ENCODE assay signal across 10 cellular contexts in genomic region chr20:10179574-10180298, GRCh38. TPM values are rescaled to one million over a fixed set of nuclear protein-coding genes. Genes with fewer than 3 reads are reported as not detected.
DNase-seq lines count a peak whose midpoint lies in the region; ATAC-seq and TF ChIP-seq lines count a peak whose summit lies in the region.
"Had no signal": no experiment of that assay in that cellular context is flagged by ENCODE, and none has a peak within 500 bp of the region (broad histone marks: within the 10 kb centered on the region; RNA-seq: fewer than 3 reads in every experiment).

No MANE protein-coding gene starts in this region.

- no peak overlapping the region for H3K4me2 ChIP-seq in GM23248 (ENCODE audit: unreplicated experiment)

- H3K27ac ChIP-seq in GM23248 = no peak overlapping the region
- no peak overlapping the region for H3K27ac ChIP-seq in tibial artery

- no peaks in the 10 kb centered on the region for H3K9me3 ChIP-seq in GM23248 (ENCODE audit: low read depth)
- peaks cover 0 to 4% (median 2%) of the 10 kb centered on the region in 3 donors for H3K9me3 ChIP-seq in tibial artery

- DNase-seq in AG10803 (ENCODE audit: low read depth) = no peak
- DNase-seq in GM23248 = peak; percentile 6
- DNase-seq in iPS-NIHi11 (ENCODE audit: low spot score) = peak; percentile 36
- no peak for DNase-seq in pons (ENCODE audit: low spot score)
- no peak for DNase-seq in tibial artery
- no peak for DNase-seq in NCI-H510A (lab: John Stamatoyannopoulos, UW)
- no peak for DNase-seq in mesothelial cell of epicardium (ENCODE audit: low spot score in 2 of 2, unreplicated experiment in 2 of 2)
- DNase-seq: activated naive CD4-positive, alpha-beta T cell treated with anti-CD3 and anti-CD28 coated beads for 36 hours had no signal

- H3K27me3 ChIP-seq in GM23248 (replicated peaks; ENCODE audit: insufficient read depth) (peaks cover 7% of the 10 kb centered on the region; the same call in 1 of the 2 replicates), tibial artery (no peaks in the 10 kb centered on the region)

- H3K9me2 ChIP-seq in GM23248 (ENCODE audit: insufficient read depth) = no peaks in the 10 kb centered on the region

- no peaks in the 10 kb centered on the region for H3K36me3 Mint-ChIP-seq in mesothelial cell of epicardium

- H3K9me3 Mint-ChIP-seq in mesothelial cell of epicardium = no peaks in the 10 kb centered on the region
- H3K9me3 Mint-ChIP-seq: activated naive CD4-positive, alpha-beta T cell treated with anti-CD3 and anti-CD28 coated beads for 36 hours; T-helper 1 cell treated with Interleukin-12 subunit alpha and Interleukin-12 subunit beta and Interleukin-4 antibody, amounts not matched to agents 30 μg/mL and 1 μg/mL, for 36 hours had no signal

- no peaks in the 10 kb centered on the region for H4K20me1 ChIP-seq in GM23248 (ENCODE audit: insufficient read depth)

- TF ChIP-seq CTCF in AG10803 (conservative IDR thresholded peaks at IDR 0.05; ENCODE audit: low read length) (peak; percentile 44), tibial artery (IDR thresholded peaks at IDR 0.05) (no peak), mesothelial cell of epicardium (IDR thresholded peaks at IDR 0.05; ENCODE audit: unreplicated experiment) (no peak)

- H3K27me3 Mint-ChIP-seq in mesothelial cell of epicardium (ENCODE audit: low read depth) = peaks cover 22% of the 10 kb centered on the region

- H3K4me3 ChIP-seq in AG10803 (ENCODE audit: low read length) = no peak overlapping the region
- H3K4me3 ChIP-seq in GM23248 = no peak overlapping the region
- H3K4me3 ChIP-seq in tibial artery = no peak overlapping the region

- intact Hi-C loops in tibial artery (cut with DNase I; ENCODE audit: low total_unique reads) = no loop called here

- H3K4me1 Mint-ChIP-seq in mesothelial cell of epicardium = no peaks in the 10 kb centered on the region

- no peak overlapping the region for H3K27ac Mint-ChIP-seq in mesothelial cell of epicardium
- H3K27ac Mint-ChIP-seq: activated naive CD4-positive, alpha-beta T cell treated with anti-CD3 and anti-CD28 coated beads for 36 hours; T-helper 1 cell treated with Interleukin-12 subunit alpha and Interleukin-12 subunit beta and Interleukin-4 antibody, amounts not matched to agents 30 μg/mL and 1 μg/mL, for 36 hours had no signal

- H3F3A ChIP-seq in GM23248 (ENCODE audit: insufficient read depth) = no peaks in the 10 kb centered on the region

- H3K9ac ChIP-seq in GM23248 = no peak overlapping the region

- H2AFZ ChIP-seq in GM23248 = no peak overlapping the region

- H3K79me2 ChIP-seq in GM23248 (ENCODE audit: insufficient read depth) = no peaks in the 10 kb centered on the region

- in situ Hi-C loops in GM23248 (cut with MboI) = no loop called here

- H3K4me1 ChIP-seq in GM23248 (ENCODE audit: insufficient read depth) (no peaks in the 10 kb centered on the region), tibial artery (no peaks in the 10 kb centered on the region)

- no peak overlapping the region for H3K4me3 Mint-ChIP-seq in mesothelial cell of epicardium
- H3K4me3 Mint-ChIP-seq: activated naive CD4-positive, alpha-beta T cell treated with anti-CD3 and anti-CD28 coated beads for 36 hours; T-helper 1 cell treated with Interleukin-12 subunit alpha and Interleukin-12 subunit beta and Interleukin-4 antibody, amounts not matched to agents 30 μg/mL and 1 μg/mL, for 36 hours had no signal

- H3K36me3 ChIP-seq in GM23248 (ENCODE audit: low read depth) (no peaks in the 10 kb centered on the region), tibial artery (no peaks in the 10 kb centered on the region)

- 79 to 89% methylated on average over 4 of the region's 4 CpGs for WGBS in GM23248 (ENCODE audit: low coverage in 1 of 2, low lambda C conversion rate in 2 of 2, missing lambda C conversion rate in 2 of 2), 2 experiments

- peak; percentile 77 for ATAC-seq in SK-N-SH treated with all-trans-retinoic acid at 6 μM for 48 hours

TF ChIP-seq in SK-N-SH treated with all-trans-retinoic acid at 6 μM for 48 hours, 23 proteins besides CTCF, POLR2A, EP300 and RAD21 (continues in another document):
- TF ChIP-seq GLIS3 (CRISPR knock-in tag; IDR thresholded peaks at IDR 0.05) = no peak
- TF ChIP-seq ZNF70 (CRISPR knock-in tag; IDR thresholded peaks at IDR 0.05) = no peak
- no peak for TF ChIP-seq RARB (CRISPR knock-in tag; IDR thresholded peaks at IDR 0.05)
- TF ChIP-seq CSDC2 (CRISPR knock-in tag; IDR thresholded peaks at IDR 0.05) = no peak
- TF ChIP-seq TSHZ2 (CRISPR knock-in tag; IDR thresholded peaks at IDR 0.05) = no peak
- TF ChIP-seq PPARA (CRISPR knock-in tag; IDR thresholded peaks at IDR 0.05; ENCODE audit: borderline replicate concordance) = no peak
- no peak for TF ChIP-seq ISL1 (CRISPR knock-in tag; IDR thresholded peaks at IDR 0.05)
- no peak for TF ChIP-seq ZNF8 (CRISPR knock-in tag; IDR thresholded peaks at IDR 0.05)
- no peak for TF ChIP-seq BACH2 (CRISPR knock-in tag; IDR thresholded peaks at IDR 0.05; ENCODE audit: borderline replicate concordance)
- TF ChIP-seq, protein P1, sequence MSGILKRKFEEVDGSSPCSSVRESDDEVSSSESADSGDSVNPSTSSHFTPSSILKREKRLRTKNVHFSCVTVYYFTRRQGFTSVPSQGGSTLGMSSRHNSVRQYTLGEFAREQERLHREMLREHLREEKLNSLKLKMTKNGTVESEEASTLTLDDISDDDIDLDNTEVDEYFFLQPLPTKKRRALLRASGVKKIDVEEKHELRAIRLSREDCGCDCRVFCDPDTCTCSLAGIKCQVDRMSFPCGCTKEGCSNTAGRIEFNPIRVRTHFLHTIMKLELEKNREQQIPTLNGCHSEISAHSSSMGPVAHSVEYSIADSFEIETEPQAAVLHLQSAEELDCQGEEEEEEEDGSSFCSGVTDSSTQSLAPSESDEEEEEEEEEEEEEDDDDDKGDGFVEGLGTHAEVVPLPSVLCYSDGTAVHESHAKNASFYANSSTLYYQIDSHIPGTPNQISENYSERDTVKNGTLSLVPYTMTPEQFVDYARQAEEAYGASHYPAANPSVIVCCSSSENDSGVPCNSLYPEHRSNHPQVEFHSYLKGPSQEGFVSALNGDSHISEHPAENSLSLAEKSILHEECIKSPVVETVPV (CRISPR knock-in tag; IDR thresholded peaks at IDR 0.05) = no peak
- TF ChIP-seq ARNTL (CRISPR knock-in tag; IDR thresholded peaks at IDR 0.05; ENCODE audit: borderline replicate concordance, low read depth) = no peak
- no peak for TF ChIP-seq TCF4 (CRISPR knock-in tag; IDR thresholded peaks at IDR 0.05; ENCODE audit: borderline replicate concordance)
- TF ChIP-seq SNAI2 (CRISPR knock-in tag; IDR thresholded peaks at IDR 0.05) = no peak
- no peak for TF ChIP-seq TOX (CRISPR knock-in tag; IDR thresholded peaks at IDR 0.05; ENCODE audit: borderline replicate concordance)
- TF ChIP-seq, protein P2, sequence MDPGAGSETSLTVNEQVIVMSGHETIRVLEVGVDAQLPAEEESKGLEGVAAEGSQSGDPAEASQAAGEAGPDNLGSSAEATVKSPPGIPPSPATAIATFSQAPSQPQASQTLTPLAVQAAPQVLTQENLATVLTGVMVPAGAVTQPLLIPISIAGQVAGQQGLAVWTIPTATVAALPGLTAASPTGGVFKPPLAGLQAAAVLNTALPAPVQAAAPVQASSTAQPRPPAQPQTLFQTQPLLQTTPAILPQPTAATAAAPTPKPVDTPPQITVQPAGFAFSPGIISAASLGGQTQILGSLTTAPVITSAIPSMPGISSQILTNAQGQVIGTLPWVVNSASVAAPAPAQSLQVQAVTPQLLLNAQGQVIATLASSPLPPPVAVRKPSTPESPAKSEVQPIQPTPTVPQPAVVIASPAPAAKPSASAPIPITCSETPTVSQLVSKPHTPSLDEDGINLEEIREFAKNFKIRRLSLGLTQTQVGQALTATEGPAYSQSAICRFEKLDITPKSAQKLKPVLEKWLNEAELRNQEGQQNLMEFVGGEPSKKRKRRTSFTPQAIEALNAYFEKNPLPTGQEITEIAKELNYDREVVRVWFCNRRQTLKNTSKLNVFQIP (CRISPR knock-in tag; IDR thresholded peaks at IDR 0.05; ENCODE audit: borderline replicate concordance, low read depth) = no peak
- TF ChIP-seq, protein P3, sequence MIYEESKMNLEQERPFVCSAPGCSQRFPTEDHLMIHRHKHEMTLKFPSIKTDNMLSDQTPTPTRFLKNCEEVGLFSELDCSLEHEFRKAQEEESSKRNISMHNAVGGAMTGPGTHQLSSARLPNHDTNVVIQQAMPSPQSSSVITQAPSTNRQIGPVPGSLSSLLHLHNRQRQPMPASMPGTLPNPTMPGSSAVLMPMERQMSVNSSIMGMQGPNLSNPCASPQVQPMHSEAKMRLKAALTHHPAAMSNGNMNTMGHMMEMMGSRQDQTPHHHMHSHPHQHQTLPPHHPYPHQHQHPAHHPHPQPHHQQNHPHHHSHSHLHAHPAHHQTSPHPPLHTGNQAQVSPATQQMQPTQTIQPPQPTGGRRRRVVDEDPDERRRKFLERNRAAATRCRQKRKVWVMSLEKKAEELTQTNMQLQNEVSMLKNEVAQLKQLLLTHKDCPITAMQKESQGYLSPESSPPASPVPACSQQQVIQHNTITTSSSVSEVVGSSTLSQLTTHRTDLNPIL (CRISPR knock-in tag; IDR thresholded peaks at IDR 0.05; ENCODE audit: low read depth) = no peak

RNA-seq across cellular contexts. Expression of gene SNAP25, which starts 38.9 kb away (rescaled TPM):
- total RNA-seq in GM23248 (2014; rRNA removed; shearing (Covaris generic)) = not detected in 2 replicates
- polyA plus RNA-seq in GM23248 (2016; fragmentation: Nextera tagmentation; extraction: Ambion mirVana) = 0.09 TPM in 1 of 2 replicates, not detected in the other
- total RNA-seq in mesothelial cell of epicardium = 4.8 to 5.2 TPM (median 5.0 TPM) in 3 replicates
- total RNA-seq: activated naive CD4-positive, alpha-beta T cell treated with anti-CD3 and anti-CD28 coated beads for 36 hours had no signal

Comparison
In these comparisons a context has a peak if more than half of its experiments do, and no peak if none do; other contexts are left out.
1. DNase-seq: peak in GM23248 (single experiment) and iPS-NIHi11 (single experiment); none in AG10803 (single experiment), pons (single experiment), tibial artery (0 of 2), NCI-H510A (single experiment) and mesothelial cell of epicardium (0 of 2).